In the genomic region with DNA sequence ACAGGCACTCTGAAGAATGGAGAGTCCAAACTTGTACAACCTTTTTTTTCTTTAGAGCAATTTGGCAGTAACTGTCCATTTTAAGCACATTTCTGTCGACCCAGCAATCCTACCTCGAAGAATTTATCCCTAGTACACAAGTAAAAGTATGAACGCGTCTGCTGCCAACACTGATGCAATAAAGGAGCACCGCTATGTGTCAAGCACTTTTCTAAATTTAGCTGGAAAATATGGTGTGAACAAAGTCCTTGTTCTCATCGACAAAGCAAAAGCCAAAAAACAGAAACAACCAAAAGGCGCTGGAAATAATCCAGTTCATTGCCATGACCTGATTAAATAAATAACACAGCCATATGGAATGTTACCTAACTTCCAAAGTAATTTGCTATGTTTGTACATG, we compare ENCODE assay signal across 8 cellular contexts. TPM values are rescaled to one million over a fixed set of nuclear protein-coding genes. Genes with fewer than 3 reads are reported as not detected.
DNase-seq lines count a peak whose midpoint lies in the region; ATAC-seq and TF ChIP-seq lines count a peak whose summit lies in the region.

No MANE protein-coding gene starts in this region.

- H3K36me3 Mint-ChIP-seq in activated CD8-positive, alpha-beta memory T cell treated with anti-CD3 and anti-CD28 coated beads, Interleukin-2, amount 10 ng/mL, durations not matched to agents 7 days and 5 days, result peaks cover 25% of the 10 kb centered on the region

- CTCF ChIA-PET in activated CD8-positive, alpha-beta memory T cell treated with anti-CD3 and anti-CD28 coated beads, Interleukin-2, amount 10 ng/mL, durations not matched to agents 7 days and 5 days (lab: Charles Lee), result interaction anchor here (0.7 to 3.3 kb wide), 7 partner anchors 24 to 166 kb away, joined by 4 to 53 read pairs (median 13); a partner anchor contains a TSS

- H3K36me3 ChIP-seq in adipocyte (ENCODE audit: control insufficient read depth, insufficient read depth, low read length, severe bottlenecking) (peaks cover 37% of the 10 kb centered on the region), kidney epithelial cell (ENCODE audit: control insufficient read depth, insufficient read depth, low read length) (peaks cover 3% of the 10 kb centered on the region), transverse colon (peaks cover 0 to 18% (median 5%) of the 10 kb centered on the region in 4 donors)

- H3K9me3 Mint-ChIP-seq in activated CD8-positive, alpha-beta memory T cell treated with anti-CD3 and anti-CD28 coated beads, Interleukin-2, amount 10 ng/mL, durations not matched to agents 7 days and 5 days (ENCODE audit: low read depth), result no peaks in the 10 kb centered on the region

- H3K4me3 ChIP-seq in adipocyte (ENCODE audit: low read length), result peak overlapping the region; percentile 98
- peak overlapping the region; percentile 78 for H3K4me3 ChIP-seq in kidney epithelial cell (ENCODE audit: low read depth, low read length)
- peak overlapping the region; percentile 60 to 92 (median 82) for H3K4me3 ChIP-seq in transverse colon

- H3K27ac Mint-ChIP-seq in activated CD8-positive, alpha-beta memory T cell treated with anti-CD3 and anti-CD28 coated beads, Interleukin-2, amount 10 ng/mL, durations not matched to agents 7 days and 5 days, result peak overlapping the region; percentile 98

- no peak for TF ChIP-seq POLR2A in transverse colon (IDR thresholded peaks at IDR 0.05)

- TF ChIP-seq EP300 in transverse colon (IDR thresholded peaks at IDR 0.05; ENCODE audit: low read depth), result no peak

- intact Hi-C loops in transverse colon (cut with DNase I; ENCODE audit: low total_unique reads), result no loop called here

- no peaks in the 10 kb centered on the region for H3K27me3 ChIP-seq in adipocyte (replicated peaks; ENCODE audit: control insufficient read depth, insufficient read depth, low read length)
- no peaks in the 10 kb centered on the region for H3K27me3 ChIP-seq in kidney epithelial cell (ENCODE audit: control insufficient read depth, insufficient read depth, low read length)
- H3K27me3 ChIP-seq in transverse colon, result no peaks in the 10 kb centered on the region

- WGBS in transverse colon (ENCODE audit: low coverage in 1 of 2), 2 donors, result 8 to 18% methylated on average over 7 of the region's 7 CpGs

- H3K4me3 Mint-ChIP-seq in activated CD8-positive, alpha-beta memory T cell treated with anti-CD3 and anti-CD28 coated beads, Interleukin-2, amount 10 ng/mL, durations not matched to agents 7 days and 5 days, result peak overlapping the region; percentile 93

- H3K27me3 Mint-ChIP-seq in activated CD8-positive, alpha-beta memory T cell treated with anti-CD3 and anti-CD28 coated beads, Interleukin-2, amount 10 ng/mL, durations not matched to agents 7 days and 5 days, result no peaks in the 10 kb centered on the region

- no peak for DNase-seq in activated CD8-positive, alpha-beta memory T cell treated with anti-CD3 and anti-CD28 coated beads, Interleukin-2, amount 10 ng/mL, durations not matched to agents 7 days and 5 days
- DNase-seq in activated CD8-positive, alpha-beta memory T cell treated with anti-CD3 and anti-CD28 coated beads, Interleukin-2, amount 50 U/mL, for 4 hours, result no peak
- DNase-seq in adipocyte (ENCODE audit: low read depth) (peak; percentile 57), kidney epithelial cell (ENCODE audit: low read depth) (no peak), transverse colon (no peak), HuH-7 (ENCODE audit: low spot score) (no peak)
- no peak for DNase-seq in activated effector memory CD4-positive, alpha-beta T cell treated with anti-CD3 and anti-CD28 coated beads, Interleukin-2, amount 50 U/mL, for 16 hours

- ATAC-seq in activated CD8-positive, alpha-beta memory T cell treated with anti-CD3 and anti-CD28 coated beads, Interleukin-2, amount 10 ng/mL, durations not matched to agents 7 days and 5 days, result no peak
- ATAC-seq in GM19395 (IDR thresholded peaks at IDR 0.05; ENCODE audit: unreplicated experiment), result no peak

- peaks cover 64% of the 10 kb centered on the region for H3K4me1 Mint-ChIP-seq in activated CD8-positive, alpha-beta memory T cell treated with anti-CD3 and anti-CD28 coated beads, Interleukin-2, amount 10 ng/mL, durations not matched to agents 7 days and 5 days

- H3K4me1 ChIP-seq in adipocyte (ENCODE audit: control insufficient read depth, insufficient read depth, low read length), result peaks cover 43% of the 10 kb centered on the region
- peaks cover 10 to 39% (median 28%) of the 10 kb centered on the region in 4 donors for H3K4me1 ChIP-seq in transverse colon

- H3K27ac ChIP-seq in transverse colon, result peak overlapping the region in 3 of 4 donors; percentile 83 to 93 (median 90)

- TF ChIP-seq CTCF in kidney epithelial cell (IDR thresholded peaks at IDR 0.05; ENCODE audit: insufficient read depth, low read length, poor library complexity, severe bottlenecking), result no peak
- TF ChIP-seq CTCF in transverse colon (IDR thresholded peaks at IDR 0.05), result no peak

- H3K9ac ChIP-seq in adipocyte (ENCODE audit: low read length), result peak overlapping the region; percentile 98

- in situ Hi-C loops in transverse colon (cut with MboI; ENCODE audit: low pct_ligation_motif_present in 1 of 4, low pct_unique_long_range_greater_than_20kb in 1 of 4, low sequenced_read_pairs in 3 of 4), result no loop called here

- H3K9me3 ChIP-seq in adipocyte (ENCODE audit: control insufficient read depth, low read length) (peaks cover 3% of the 10 kb centered on the region), transverse colon (no peaks in the 10 kb centered on the region)

RNA-seq across cellular contexts. Expression of a gene that starts 1.1 kb away (rescaled TPM):
- 10 to 100 TPM; 51.8 to 62.8 TPM for total RNA-seq in activated CD8-positive, alpha-beta memory T cell treated with anti-CD3 and anti-CD28 coated beads, Interleukin-2, amount 10 ng/mL, durations not matched to agents 7 days and 5 days
- total RNA-seq in kidney epithelial cell (69.4 and 73.3 TPM in 2 replicates), transverse colon (10 to 100 TPM in 3 of 4 donors, 1 to 10 TPM in 1; 3.2 to 42.9 (median 38.4) TPM)

RNA-seq across cellular contexts. Expression of a gene that starts 1.3 kb away (rescaled TPM):
- total RNA-seq in activated CD8-positive, alpha-beta memory T cell treated with anti-CD3 and anti-CD28 coated beads, Interleukin-2, amount 10 ng/mL, durations not matched to agents 7 days and 5 days, result 1 to 10 TPM; 4.6 to 6.1 TPM
- total RNA-seq in kidney epithelial cell (9.5 and 10.0 TPM in 2 replicates), transverse colon (10 to 100 TPM in 1 of 4 donors, 1 to 10 TPM in 3; 3.7 to 10.7 (median 4.0) TPM)

RNA-seq across cellular contexts. Expression of a gene that starts 26.0 kb away (rescaled TPM):
- total RNA-seq in activated CD8-positive, alpha-beta memory T cell treated with anti-CD3 and anti-CD28 coated beads, Interleukin-2, amount 10 ng/mL, durations not matched to agents 7 days and 5 days, result 10 to 100 TPM; 66.1 to 81.2 TPM
- total RNA-seq in kidney epithelial cell (45.4 and 59.7 TPM in 2 replicates), transverse colon (10 to 100 TPM; 34.8 to 65.7 (median 42.5) TPM)
